Comparison of ENCODE assay signal across 29 cellular contexts in genomic region chr15:91784973-91785709, GRCh38.
"Had no signal": no experiment of that assay in that cellular context is flagged by ENCODE, and none has a peak within 500 bp of the region (broad histone marks: within the 10 kb centered on the region; RNA-seq: fewer than 3 reads in every experiment).

No MANE protein-coding gene starts in this region.

- H3K36me3 Mint-ChIP-seq: immature natural killer cell, memory B cell, naive B cell, neural progenitor cell had no signal

- ATAC-seq: effector memory CD8-positive, alpha-beta T cell; left ventricle myocardium superior; lower lobe of right lung; sciatic nerve; stimulated activated naive CD8-positive, alpha-beta T cell treated with anti-CD3 and anti-CD28 coated beads, Interleukin-15, Interleukin-2, amounts not matched to agents 100 U/mL and 50 U/mL, for 24 hours had no signal

- H3K27me3 ChIP-seq: neural progenitor cell, testis, upper lobe of left lung had no signal

- DNase-seq: cerebellar nuclear complex; cortex of kidney; effector memory CD8-positive, alpha-beta T cell; esophagus squamous epithelium; hypothalamus; immature natural killer cell; islet precursor cell; kidney glomerular epithelial cell; left ventricle myocardium superior; lower lobe of right lung; naive B cell; stimulated activated CD4-positive, alpha-beta T cell treated with anti-CD3 and anti-CD28 coated beads, Interleukin-12 subunit alpha, Interleukin-12 subunit beta, amount 100 ng/mL, for 4 hours; stimulated activated CD4-positive, alpha-beta T cell treated with anti-CD3 and anti-CD28 coated beads, Interleukin-1b, Interleukin-23, amount 100 ng/mL, for 48 hours; stimulated activated CD4-positive, alpha-beta T cell treated with anti-CD3 and anti-CD28 coated beads, Interleukin-4, amount 100 ng/mL, for 1 hour; stimulated activated CD8-positive, alpha-beta memory T cell treated with anti-CD3 and anti-CD28 coated beads, Interleukin-4, amount 100 ng/mL, for 48 hours; stimulated activated naive CD8-positive, alpha-beta T cell treated with anti-CD3 and anti-CD28 coated beads, Interleukin-15, Interleukin-2, amounts not matched to agents 100 U/mL and 50 U/mL, for 24 hours; substantia nigra; testis; tibial artery; upper lobe of left lung had no signal

- H3K4me3 Mint-ChIP-seq: effector memory CD8-positive, alpha-beta T cell; immature natural killer cell; memory B cell; naive B cell; nephron; neural progenitor cell had no signal

- H3K9me3 Mint-ChIP-seq: effector memory CD8-positive, alpha-beta T cell; immature natural killer cell; memory B cell; nephron; neural progenitor cell had no signal

- H3K27ac Mint-ChIP-seq: effector memory CD8-positive, alpha-beta T cell; immature natural killer cell; memory B cell; nephron; neural progenitor cell; progenitor cell of endocrine pancreas had no signal

- H3K36me3 ChIP-seq: esophagus squamous epithelium, lower lobe of right lung, neural progenitor cell, tibial artery, upper lobe of left lung had no signal

- H3K4me3 ChIP-seq: esophagus squamous epithelium, lower lobe of right lung, neural progenitor cell, smooth muscle cell, testis, tibial artery, upper lobe of left lung had no signal

- H3K4me1 Mint-ChIP-seq: immature natural killer cell, memory B cell, naive B cell had no signal

- FAIRE-seq: endometrium, frontal cortex, urothelium cell line had no signal
